Comparison of ENCODE assay signal across 1 cellular context in genomic region chr11:3995949-3996554, GRCh38.
TF ChIP-seq lines count a peak whose summit lies in the region.

No MANE protein-coding gene starts in this region.

TF ChIP-seq in K562, 482 proteins besides CTCF, POLR2A, EP300 and RAD21 (continued from another document):
- TF ChIP-seq ZBTB40 (IDR thresholded peaks at IDR 0.05) (0 out of 2 replicates have a peak, but pooled peaks have one; percentile 15), ZBTB40 (CRISPR knock-in tag; IDR thresholded peaks at IDR 0.05) (no peak), EHMT2 (IDR thresholded peaks at IDR 0.05) (peak; percentile 61; the same call in 1 of the 2 replicates), MNT (conservative IDR thresholded peaks at IDR 0.05) (0 out of 4 replicates have a peak, but pooled peaks of 1 of the 2 experiments have one; percentile 22), CBFA2T3 (IDR thresholded peaks at IDR 0.05) (peak; percentile 40), ARID1B (IDR thresholded peaks at IDR 0.05) (peak; percentile 79), ATF1 (CRISPR knock-in tag; IDR thresholded peaks at IDR 0.05) (no peak), ATF1 (tag; IDR thresholded peaks at IDR 0.05) (peak; percentile 49; the same call in 1 of the 2 replicates), MAFF (IDR thresholded peaks at IDR 0.05; ENCODE audit: low read length) (peak; percentile 6; the same call in 1 of the 2 replicates), MAZ (CRISPR knock-in tag; conservative IDR thresholded peaks at IDR 0.05 in 1 of 2, IDR thresholded peaks at IDR 0.05 in 1 of 2) (0 out of 4 replicates have a peak, but pooled peaks of 1 of the 2 experiments have one; percentile 18), SMARCE1 (IDR thresholded peaks at IDR 0.05) (peak; percentile 76), LEF1 (IDR thresholded peaks at IDR 0.05) (peak; percentile 51; the same call in 1 of the 2 replicates), TFAP4 (CRISPR knock-in tag; IDR thresholded peaks at IDR 0.05; ENCODE audit: borderline replicate concordance) (no peak), BHLHE40 (IDR thresholded peaks at IDR 0.05; ENCODE audit: low read length) (peak; percentile 28; the same call in 1 of the 2 replicates), JUN (IDR thresholded peaks at IDR 0.05; ENCODE audit: borderline replicate concordance, low read depth, low read length) (peak; percentile 88), JUN (CRISPR knock-in tag; IDR thresholded peaks at IDR 0.05; ENCODE audit: borderline replicate concordance) (no peak), SMARCA4 (IDR thresholded peaks at IDR 0.05) (peak; percentile 84), ETV1 (tag; conservative IDR thresholded peaks at IDR 0.05; ENCODE audit: low read depth) (peak; percentile 83), MCM7 (IDR thresholded peaks at IDR 0.05) (no peak), NFIX (CRISPR knock-in tag; IDR thresholded peaks at IDR 0.05; ENCODE audit: low read depth) (no peak), POLR3G (IDR thresholded peaks at IDR 0.05; ENCODE audit: extremely low read depth, insufficient read length, insufficient replicate concordance) (no peak), GATA2 (CRISPR knock-in tag; IDR thresholded peaks at IDR 0.05) (0 out of 2 replicates have a peak, but pooled peaks have one; percentile 36), MEIS2 (IDR thresholded peaks at IDR 0.05; ENCODE audit: partially characterized antibody) (peak; percentile 67), FOXM1 (IDR thresholded peaks at IDR 0.05; ENCODE audit: low read depth) (peak; percentile 23; the same call in 1 of the 2 replicates), FOXM1 (CRISPR knock-in tag; IDR thresholded peaks at IDR 0.05; ENCODE audit: low read depth) (no peak), GATAD2A (IDR thresholded peaks at IDR 0.05) (no peak), ZNF174 (CRISPR knock-in tag; IDR thresholded peaks at IDR 0.05) (no peak), ZKSCAN8 (CRISPR knock-in tag; IDR thresholded peaks at IDR 0.05) (0 out of 2 replicates have a peak, but pooled peaks have one; percentile 49), SMARCC2 (IDR thresholded peaks at IDR 0.05; ENCODE audit: low read depth) (peak; percentile 56; the same call in 1 of the 2 replicates), TEAD4 (IDR thresholded peaks at IDR 0.05; ENCODE audit: low read length) (peak; percentile 47; the same call in 1 of the 2 replicates), TEAD4 (CRISPR knock-in tag; IDR thresholded peaks at IDR 0.05; ENCODE audit: borderline replicate concordance) (no peak), CHCHD3 (CRISPR knock-in tag; IDR thresholded peaks at IDR 0.05) (no peak), TBL1XR1 (IDR thresholded peaks at IDR 0.05; ENCODE audit: low read length in 2 of 2) (0 out of 4 replicates have a peak, but pooled peaks of 1 of the 2 experiments have one; percentile 21), NFE2 (IDR thresholded peaks at IDR 0.05; ENCODE audit: low read depth) (peak; percentile 75), HMBOX1 (IDR thresholded peaks at IDR 0.05) (peak; percentile 92)
- TF ChIP-seq, protein P1, sequence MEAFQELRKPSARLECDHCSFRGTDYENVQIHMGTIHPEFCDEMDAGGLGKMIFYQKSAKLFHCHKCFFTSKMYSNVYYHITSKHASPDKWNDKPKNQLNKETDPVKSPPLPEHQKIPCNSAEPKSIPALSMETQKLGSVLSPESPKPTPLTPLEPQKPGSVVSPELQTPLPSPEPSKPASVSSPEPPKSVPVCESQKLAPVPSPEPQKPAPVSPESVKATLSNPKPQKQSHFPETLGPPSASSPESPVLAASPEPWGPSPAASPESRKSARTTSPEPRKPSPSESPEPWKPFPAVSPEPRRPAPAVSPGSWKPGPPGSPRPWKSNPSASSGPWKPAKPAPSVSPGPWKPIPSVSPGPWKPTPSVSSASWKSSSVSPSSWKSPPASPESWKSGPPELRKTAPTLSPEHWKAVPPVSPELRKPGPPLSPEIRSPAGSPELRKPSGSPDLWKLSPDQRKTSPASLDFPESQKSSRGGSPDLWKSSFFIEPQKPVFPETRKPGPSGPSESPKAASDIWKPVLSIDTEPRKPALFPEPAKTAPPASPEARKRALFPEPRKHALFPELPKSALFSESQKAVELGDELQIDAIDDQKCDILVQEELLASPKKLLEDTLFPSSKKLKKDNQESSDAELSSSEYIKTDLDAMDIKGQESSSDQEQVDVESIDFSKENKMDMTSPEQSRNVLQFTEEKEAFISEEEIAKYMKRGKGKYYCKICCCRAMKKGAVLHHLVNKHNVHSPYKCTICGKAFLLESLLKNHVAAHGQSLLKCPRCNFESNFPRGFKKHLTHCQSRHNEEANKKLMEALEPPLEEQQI (IDR thresholded peaks at IDR 0.05) = 0 out of 2 replicates have a peak, but pooled peaks have one; percentile 15
- TF ChIP-seq, protein P2, sequence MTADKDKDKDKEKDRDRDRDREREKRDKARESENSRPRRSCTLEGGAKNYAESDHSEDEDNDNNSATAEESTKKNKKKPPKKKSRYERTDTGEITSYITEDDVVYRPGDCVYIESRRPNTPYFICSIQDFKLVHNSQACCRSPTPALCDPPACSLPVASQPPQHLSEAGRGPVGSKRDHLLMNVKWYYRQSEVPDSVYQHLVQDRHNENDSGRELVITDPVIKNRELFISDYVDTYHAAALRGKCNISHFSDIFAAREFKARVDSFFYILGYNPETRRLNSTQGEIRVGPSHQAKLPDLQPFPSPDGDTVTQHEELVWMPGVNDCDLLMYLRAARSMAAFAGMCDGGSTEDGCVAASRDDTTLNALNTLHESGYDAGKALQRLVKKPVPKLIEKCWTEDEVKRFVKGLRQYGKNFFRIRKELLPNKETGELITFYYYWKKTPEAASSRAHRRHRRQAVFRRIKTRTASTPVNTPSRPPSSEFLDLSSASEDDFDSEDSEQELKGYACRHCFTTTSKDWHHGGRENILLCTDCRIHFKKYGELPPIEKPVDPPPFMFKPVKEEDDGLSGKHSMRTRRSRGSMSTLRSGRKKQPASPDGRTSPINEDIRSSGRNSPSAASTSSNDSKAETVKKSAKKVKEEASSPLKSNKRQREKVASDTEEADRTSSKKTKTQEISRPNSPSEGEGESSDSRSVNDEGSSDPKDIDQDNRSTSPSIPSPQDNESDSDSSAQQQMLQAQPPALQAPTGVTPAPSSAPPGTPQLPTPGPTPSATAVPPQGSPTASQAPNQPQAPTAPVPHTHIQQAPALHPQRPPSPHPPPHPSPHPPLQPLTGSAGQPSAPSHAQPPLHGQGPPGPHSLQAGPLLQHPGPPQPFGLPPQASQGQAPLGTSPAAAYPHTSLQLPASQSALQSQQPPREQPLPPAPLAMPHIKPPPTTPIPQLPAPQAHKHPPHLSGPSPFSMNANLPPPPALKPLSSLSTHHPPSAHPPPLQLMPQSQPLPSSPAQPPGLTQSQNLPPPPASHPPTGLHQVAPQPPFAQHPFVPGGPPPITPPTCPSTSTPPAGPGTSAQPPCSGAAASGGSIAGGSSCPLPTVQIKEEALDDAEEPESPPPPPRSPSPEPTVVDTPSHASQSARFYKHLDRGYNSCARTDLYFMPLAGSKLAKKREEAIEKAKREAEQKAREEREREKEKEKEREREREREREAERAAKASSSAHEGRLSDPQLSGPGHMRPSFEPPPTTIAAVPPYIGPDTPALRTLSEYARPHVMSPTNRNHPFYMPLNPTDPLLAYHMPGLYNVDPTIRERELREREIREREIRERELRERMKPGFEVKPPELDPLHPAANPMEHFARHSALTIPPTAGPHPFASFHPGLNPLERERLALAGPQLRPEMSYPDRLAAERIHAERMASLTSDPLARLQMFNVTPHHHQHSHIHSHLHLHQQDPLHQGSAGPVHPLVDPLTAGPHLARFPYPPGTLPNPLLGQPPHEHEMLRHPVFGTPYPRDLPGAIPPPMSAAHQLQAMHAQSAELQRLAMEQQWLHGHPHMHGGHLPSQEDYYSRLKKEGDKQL (CRISPR knock-in tag; IDR thresholded peaks at IDR 0.05; ENCODE audit: borderline replicate concordance) = no peak
